Comparison of ENCODE assay signal across 9 cellular contexts in the genomic region with DNA sequence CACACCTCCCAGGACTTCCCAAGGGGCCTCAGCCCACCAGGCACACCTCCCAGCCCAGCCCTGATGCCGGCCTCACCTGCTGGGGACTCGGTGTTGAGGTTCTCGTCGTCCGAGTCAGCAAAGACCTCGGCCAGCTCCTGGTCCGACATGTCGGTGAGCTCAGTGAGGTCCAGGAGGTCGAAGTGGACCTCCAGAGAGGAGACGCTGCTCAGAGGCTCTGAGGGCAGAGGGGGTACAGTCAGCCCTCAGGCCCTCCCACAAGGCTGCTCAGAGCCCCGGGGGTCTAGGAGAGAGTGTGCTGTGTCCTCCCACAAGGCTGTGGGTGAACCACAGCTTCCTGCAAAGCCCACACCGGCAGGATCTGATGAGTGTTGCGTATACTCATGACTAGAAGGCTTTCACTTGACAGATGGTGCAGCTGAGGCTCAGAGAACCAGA. TPM values are rescaled to one million over a fixed set of nuclear protein-coding genes. Genes with fewer than 3 reads are reported as not detected.
A peak's percentile ranks its signal among the peaks of the same experiment; 100 is the strongest.
DNase-seq lines count a peak whose midpoint lies in the region; ATAC-seq, FAIRE-seq and TF ChIP-seq lines count a peak whose summit lies in the region.
"Had no signal": no experiment of that assay in that cellular context is flagged by ENCODE, and none has a peak within 500 bp of the region (broad histone marks: within the 10 kb centered on the region; RNA-seq: fewer than 3 reads in every experiment).

No MANE protein-coding gene starts in this region.

- H3K4me2 ChIP-seq in GM12878 (ENCODE audit: control insufficient read depth, insufficient read depth) (peak overlapping the region; percentile 77), PC-3 (ENCODE audit: low read length) (no peak overlapping the region), mammary epithelial cell (ENCODE audit: insufficient read depth, low read depth, low read length) (no peak overlapping the region)
- H3K4me2 ChIP-seq: KMS-11 had no signal

- dilution Hi-C loops in mammary epithelial cell (cut with HindIII; ENCODE audit: low sequenced_read_pairs): no loop called here

- H3F3A ChIP-seq in PC-3 (ENCODE audit: low read length, unreplicated experiment): no peaks in the 10 kb centered on the region

- no peaks in the 10 kb centered on the region for H3K79me2 ChIP-seq in GM12878 (ENCODE audit: control insufficient read depth, insufficient read depth, low read length)
- H3K79me2 ChIP-seq in PC-3 (ENCODE audit: low read length): no peaks in the 10 kb centered on the region
- no peaks in the 10 kb centered on the region for H3K79me2 ChIP-seq in mammary epithelial cell (ENCODE audit: insufficient read depth, low read length)

- no peaks in the 10 kb centered on the region for H3K36me3 ChIP-seq in GM12878 (ENCODE audit: control insufficient read depth in 2 of 2, insufficient read depth in 2 of 2, low read length in 1 of 2)
- H3K36me3 ChIP-seq in PC-3 (ENCODE audit: low read depth, low read length): no peaks in the 10 kb centered on the region
- H3K36me3 ChIP-seq in mammary epithelial cell (ENCODE audit: insufficient read depth, low read length): no peaks in the 10 kb centered on the region

- H2AFZ ChIP-seq in GM12878 (ENCODE audit: control insufficient read depth, low read depth, low read length): no peak overlapping the region
- no peak overlapping the region for H2AFZ ChIP-seq in PC-3 (ENCODE audit: low read length)
- no peak overlapping the region for H2AFZ ChIP-seq in mammary epithelial cell (ENCODE audit: low read depth, low read length)

- FAIRE-seq in GM12878 (lab: Jason Lieb, UNC): no peak

- H3K27me3 ChIP-seq in GM12878 (replicated peaks in 1 of 2; ENCODE audit: control insufficient read depth in 2 of 2, insufficient read depth in 2 of 2, low read length in 1 of 2) (no peaks in the 10 kb centered on the region), PC-3 (ENCODE audit: low read length) (no peaks in the 10 kb centered on the region), mammary epithelial cell (ENCODE audit: insufficient read depth, low read length) (no peaks in the 10 kb centered on the region)

- intact Hi-C loops in GM12878 (cut with micrococcal nuclease; ENCODE audit: unreplicated experiment) (no loop called here), PC-3 (cut with micrococcal nuclease) (no loop called here), mammary epithelial cell (cut with micrococcal nuclease) (no loop called here)

- peak; percentile 24 for DNase-seq in T-helper 9 cell
- DNase-seq in GM12878 (ENCODE audit: low read depth, low spot score): no peak
- DNase-seq in stimulated activated naive CD4-positive, alpha-beta T cell (lab: John Stamatoyannopoulos, UW): peak; percentile 11 to 73 (median 46)
- no peak for DNase-seq in PC-3
- DNase-seq in mammary epithelial cell: no peak

- H3K4me3 ChIP-seq in GM12878 (peak overlapping the region; percentile 5; the same call in 1 of the 2 replicates), PC-3 (ENCODE audit: low read length) (no peak overlapping the region), mammary epithelial cell (replicated peaks in 1 of 3; ENCODE audit: insufficient read depth in 1 of 3, low read depth in 2 of 3, low read length in 3 of 3) (no peak overlapping the region)

- H3K9ac ChIP-seq in GM12878 (ENCODE audit: control insufficient read depth, insufficient read depth, low read length) (no peak overlapping the region), PC-3 (ENCODE audit: low read length) (no peak overlapping the region), mammary epithelial cell (ENCODE audit: insufficient read depth, low read length) (no peak overlapping the region)
- H3K9ac ChIP-seq: KMS-11 had no signal

- TF ChIP-seq CTCF in GM12878 (IDR thresholded peaks at IDR 0.05 in 2 of 3, conservative IDR thresholded peaks at IDR 0.05 in 1 of 3; ENCODE audit: control insufficient read depth in 2 of 3, extremely low read depth in 1 of 3, insufficient read depth in 1 of 3, low read depth in 3 of 3, low read length in 3 of 3) (no peak), PC-3 (conservative IDR thresholded peaks at IDR 0.05; ENCODE audit: low read depth, low read length) (no peak), mammary epithelial cell (conservative IDR thresholded peaks at IDR 0.05 in 1 of 2, IDR thresholded peaks at IDR 0.05 in 1 of 2; ENCODE audit: extremely low read depth in 1 of 2, insufficient read depth in 1 of 2, low read depth in 1 of 2, low read length in 2 of 2) (no peak)

- SMC1A ChIA-PET in GM12878 (lab: Charles Lee; ENCODE audit: uncharacterized antibody, unreplicated experiment): no interaction called here

- RAD21 ChIA-PET in GM12878 (lab: Charles Lee; ENCODE audit: unreplicated experiment): no interaction called here

- BruUV-seq in GM12878 (replicated peaks; lab: Mats Ljungman, UMichigan) (no TSS peak), PC-3 (replicated peaks; lab: Mats Ljungman, UMichigan) (no TSS peak), mammary epithelial cell (replicated peaks; lab: Mats Ljungman, UMichigan) (no TSS peak)

- in situ Hi-C loops in GM12878 (cut with MboI) (no loop called here), mammary epithelial cell (cut with MboI; ENCODE audit: low sequenced_read_pairs in 2 of 2) (no loop called here)

- no peak for TF ChIP-seq RAD21 in GM12878 (IDR thresholded peaks at IDR 0.05; ENCODE audit: insufficient read depth, low read depth, low read length)

- ATAC-seq in GM21576 (IDR thresholded peaks at IDR 0.05; ENCODE audit: unreplicated experiment): peak; percentile 68
- peak; percentile 81 for ATAC-seq in GM12878
- ATAC-seq in GM21717 (IDR thresholded peaks at IDR 0.05; ENCODE audit: unreplicated experiment): no peak
- no peak for ATAC-seq in HG02870 (IDR thresholded peaks at IDR 0.05; ENCODE audit: unreplicated experiment)
- ATAC-seq in PC-3: no peak

- no peaks in the 10 kb centered on the region for H3K9me2 ChIP-seq in PC-3 (replicated peaks; ENCODE audit: low read length)

- no peaks in the 10 kb centered on the region for H4K20me1 ChIP-seq in GM12878 (ENCODE audit: control insufficient read depth, insufficient read depth)
- no peaks in the 10 kb centered on the region for H4K20me1 ChIP-seq in PC-3 (ENCODE audit: low read length)
- no peaks in the 10 kb centered on the region for H4K20me1 ChIP-seq in mammary epithelial cell (ENCODE audit: insufficient read depth, low read length)

- no peak for TF ChIP-seq POLR2A in GM12878 (IDR thresholded peaks at IDR 0.05; ENCODE audit: low read depth, low read length)

- H3K9me3 ChIP-seq in GM12878 (replicated peaks; ENCODE audit: control insufficient read depth, insufficient read depth, low read length) (no peaks in the 10 kb centered on the region), PC-3 (ENCODE audit: low read length) (no peaks in the 10 kb centered on the region), mammary epithelial cell (replicated peaks; ENCODE audit: insufficient read depth, low read length) (no peaks in the 10 kb centered on the region)

- TF ChIP-seq EP300 in GM12878 (IDR thresholded peaks at IDR 0.05; ENCODE audit: borderline replicate concordance in 1 of 2, control insufficient read depth in 1 of 2, low read depth in 2 of 2, low read length in 2 of 2): no peak; a peak in 1 of 4 replicates

- H3K27ac ChIP-seq in GM12878 (ENCODE audit: control insufficient read depth, insufficient read depth): no peak overlapping the region
- no peak overlapping the region for H3K27ac ChIP-seq in PC-3 (ENCODE audit: low read length)
- H3K27ac ChIP-seq in mammary epithelial cell (ENCODE audit: insufficient read depth, low read depth, low read length): no peak overlapping the region
- H3K27ac ChIP-seq: KMS-11 had no signal

- WGBS in GM12878 (ENCODE audit: insufficient coverage, insufficient replicate concordance, low lambda C conversion rate, missing lambda C conversion rate): 1% methylated on average over 13 of the region's 13 CpGs
- WGBS in mammary epithelial cell (ENCODE audit: low coverage, missing lambda C conversion rate): 90% methylated on average over 13 of the region's 13 CpGs

- CTCF ChIA-PET in GM12878 (lab: Yijun Ruan, JAX) (interaction anchor here (1.1 to 1.3 kb wide), 2 partner anchors 10 to 73 kb away, joined by 3 read pairs; no protein-coding TSS in a partner anchor), PC-3 (lab: Charles Lee) (no interaction called here), mammary epithelial cell (lab: Charles Lee; ENCODE audit: low non-redundant PET) (no interaction called here)

- POLR2A ChIA-PET in GM12878 (lab: Charles Lee): no interaction called here
- POLR2A ChIA-PET in PC-3 (lab: Charles Lee; ENCODE audit: unreplicated experiment): no interaction called here

- H3K4me1 ChIP-seq in GM12878 (ENCODE audit: control insufficient read depth, insufficient read depth, low read length) (peaks cover 9% of the 10 kb centered on the region), PC-3 (ENCODE audit: insufficient read depth, low read length) (no peaks in the 10 kb centered on the region), mammary epithelial cell (ENCODE audit: insufficient read depth, low read length) (no peaks in the 10 kb centered on the region)

TF ChIP-seq in GM12878, 131 proteins besides CTCF, POLR2A, EP300 and RAD21 (continues in another document):
- peak; percentile 87 for TF ChIP-seq MEF2B (IDR thresholded peaks at IDR 0.05; ENCODE audit: partially characterized antibody, poor library complexity, severe bottlenecking)
- TF ChIP-seq IKZF1 (conservative IDR thresholded peaks at IDR 0.05): peak; percentile 51
- peak; percentile 50; the same call in 1 of the 2 replicates for TF ChIP-seq ZNF207 (IDR thresholded peaks at IDR 0.05; ENCODE audit: borderline replicate concordance)
- 0 out of 4 replicates have a peak, but pooled peaks of 1 of the 2 experiments have one; percentile 10 for TF ChIP-seq IKZF2 (IDR thresholded peaks at IDR 0.05)

RNA-seq across cellular contexts. Expression of gene DBNDD1, which starts 10.5 kb away (rescaled TPM):
- total RNA-seq in GM12878 (2013; cell fraction: nucleolus; rRNA removed): 3.7 and 4.0 TPM in 2 replicates
- 0.45 and 0.54 TPM in 2 replicates for total RNA-seq in GM12878 (2014; rRNA removed)
- total RNA-seq in GM12878 (2014; rRNA removed; fragmentation: Illumina TruSeq; extraction: Trizol): 0.63 and 0.92 TPM in 2 replicates
- 1.3 and 1.5 TPM in 2 replicates for total RNA-seq in GM12878 (2021)
- 2.5 TPM for polyA plus RNA-seq in GM12878 (2011; ENCODE audit: low read depth)
- 2.8 and 4.6 TPM in 2 replicates for polyA plus RNA-seq in GM12878 (2011; rRNA removed)
- 9.2 and 9.6 TPM in 2 replicates for polyA plus RNA-seq in GM12878 (2011; cell fraction: cytosol; rRNA removed)
- 5.9 and 10.9 TPM in 2 replicates for polyA plus RNA-seq in GM12878 (2011; cell fraction: nucleus; rRNA removed)
- polyA plus RNA-seq in GM12878 (2012): 2.4 and 3.7 TPM in 2 replicates
- 0.70 and 0.91 TPM in 2 replicates for polyA plus RNA-seq in GM12878 (2014; fragmentation: Illumina TruSeq; extraction: Trizol)
- polyA plus RNA-seq in GM12878 (2014; fragmentation: Nextera tagmentation; extraction: Ambion mirVana): under 1 TPM; 0.06 to 0.09 TPM
- polyA plus RNA-seq in GM12878 (2014; rRNA removed): 1.4 and 2.4 TPM in 2 replicates
- under 1 TPM; 0.28 to 0.48 TPM for polyA plus RNA-seq in GM12878 (2016; fragmentation: Nextera tagmentation; extraction: Ambion mirVana)
- 2.0 and 7.6 TPM in 2 replicates for polyA minus RNA-seq in GM12878 (2011; rRNA and poly(A)+ RNA removed)
- polyA minus RNA-seq in GM12878 (2011; cell fraction: cytosol; rRNA and poly(A)+ RNA removed): 2.8 TPM in 2 replicates
- polyA minus RNA-seq in GM12878 (2011; cell fraction: nucleus; rRNA and poly(A)+ RNA removed): 2.4 and 2.6 TPM in 2 replicates
- total RNA-seq in PC-3 (2014; rRNA removed): 19.2 and 21.1 TPM in 2 replicates
- 1 to 10 TPM; 3.5 to 4.1 TPM for total RNA-seq in mammary epithelial cell
- 3.9 TPM for polyA plus RNA-seq in mammary epithelial cell
- 0.57 TPM for polyA minus RNA-seq in mammary epithelial cell

Comparison
In these comparisons a context has a peak if more than half of its experiments do, and no peak if none do; other contexts are left out.
1. ATAC-seq: peak in GM21576 (single experiment) and GM12878 (single experiment); none in GM21717 (single experiment), HG02870 (single experiment) and PC-3 (single experiment).
2. DNase-seq: peak in T-helper 9 cell (single experiment) and stimulated activated naive CD4-positive, alpha-beta T cell (6 of 6); none in GM12878 (single experiment), PC-3 (single experiment) and mammary epithelial cell (single experiment).